16 cellular contexts compared by ENCODE assay signal in the genomic region with DNA sequence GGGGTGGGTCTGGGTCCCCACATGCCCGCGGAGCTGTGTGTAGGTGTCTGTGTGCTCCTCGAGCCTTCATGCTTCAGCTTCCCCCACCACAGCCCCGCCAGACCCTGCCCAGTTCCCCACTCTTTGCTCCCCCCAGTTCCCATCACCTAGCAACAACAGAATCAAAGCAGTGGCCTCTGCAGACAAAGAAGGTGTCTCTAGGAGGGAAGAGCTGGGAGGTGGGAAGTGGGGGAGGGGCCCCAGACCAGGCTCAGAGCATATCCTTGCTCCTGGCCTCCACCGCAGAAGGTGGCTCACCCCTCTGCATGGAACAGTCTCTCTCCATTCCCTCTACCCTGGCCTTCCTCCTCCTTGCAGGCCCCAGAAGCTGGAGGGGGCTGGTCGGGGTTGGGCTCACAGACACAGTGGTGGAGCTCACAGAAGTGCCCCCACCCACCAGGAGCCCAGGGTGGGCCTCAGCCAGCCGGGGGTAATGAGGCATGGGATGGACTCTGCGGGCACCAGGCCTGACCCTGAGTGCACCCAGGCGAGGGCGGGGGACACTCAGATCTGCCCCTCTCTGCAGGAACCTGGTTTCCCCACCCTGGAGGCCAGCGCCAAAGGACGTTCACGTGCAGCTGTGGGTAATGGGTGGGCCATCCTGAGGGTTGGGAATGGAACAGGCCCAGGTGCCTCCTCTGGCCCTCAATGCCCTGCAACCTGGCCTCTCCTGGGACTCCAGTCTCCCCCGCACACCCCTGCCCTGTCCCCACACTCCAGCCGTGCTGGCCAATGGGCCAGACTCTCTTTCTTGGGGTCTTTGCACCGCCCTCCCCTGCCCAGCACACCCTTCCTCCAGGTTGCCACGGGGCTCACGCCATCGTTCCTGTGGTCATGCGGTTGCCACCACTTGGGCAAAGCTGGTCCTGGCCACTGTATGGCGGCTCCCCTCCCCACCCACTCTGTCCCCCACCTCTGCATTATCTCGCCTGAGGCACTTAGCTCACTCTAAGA. TPM values are rescaled to one million over a fixed set of nuclear protein-coding genes. Genes with fewer than 3 reads are reported as not detected.
A peak's percentile ranks its signal among the peaks of the same experiment; 100 is the strongest.
DNase-seq lines count a peak whose midpoint lies in the region; ATAC-seq and TF ChIP-seq lines count a peak whose summit lies in the region.
"Had no signal": no experiment of that assay in that cellular context is flagged by ENCODE, and none has a peak within 500 bp of the region (broad histone marks: within the 10 kb centered on the region; RNA-seq: fewer than 3 reads in every experiment).

No MANE protein-coding gene starts in this region.

- H3K9me3 ChIP-seq in H9 (ENCODE audit: control insufficient read depth, low read depth, low read length), result no peaks in the 10 kb centered on the region
- H3K9me3 ChIP-seq in NT2/D1 (ENCODE audit: insufficient read depth, low read length), result no peaks in the 10 kb centered on the region
- no peaks in the 10 kb centered on the region for H3K9me3 ChIP-seq in SK-N-SH
- no peaks in the 10 kb centered on the region for H3K9me3 ChIP-seq in ascending aorta
- H3K9me3 ChIP-seq: esophagus squamous epithelium had no signal

- H3K56ac ChIP-seq in H9 (ENCODE audit: insufficient read length, low read depth, low read length), result no peak overlapping the region

- no peak overlapping the region for H2BK120ac ChIP-seq in H9 (ENCODE audit: low read depth, low read length, poor library complexity, severe bottlenecking)

- H3K4me3 Mint-ChIP-seq in H9 (no peak overlapping the region), naive B cell (peak overlapping the region in 2 of 8 donors; percentile 44 to 61)
- H3K4me3 Mint-ChIP-seq: dendritic cell treated with granulocyte-macrophage colony-stimulating factor and Interleukin-4, amounts not matched to agents 40 ng/mL and 50 ng/mL, for 4 days had no signal

- no peak overlapping the region for H4K5ac ChIP-seq in H9 (ENCODE audit: insufficient read length, low read depth, low read length)

- H3K36me3 ChIP-seq in NT2/D1 (ENCODE audit: insufficient read depth, insufficient read length, low read length), result no peaks in the 10 kb centered on the region
- no peaks in the 10 kb centered on the region for H3K36me3 ChIP-seq in SK-N-SH (replicated peaks in 1 of 2; ENCODE audit: control insufficient read depth in 1 of 2, insufficient read depth in 2 of 2, low read length in 1 of 2)
- H3K36me3 ChIP-seq in ascending aorta, result no peaks in the 10 kb centered on the region
- H3K36me3 ChIP-seq: esophagus squamous epithelium had no signal

- no peak overlapping the region for H3K9ac ChIP-seq in H9 (ENCODE audit: extremely low read depth, insufficient read length, low read length)
- peak overlapping the region; percentile 8 for H3K9ac ChIP-seq in NT2/D1 (ENCODE audit: insufficient read length, low read depth)
- no peak overlapping the region for H3K9ac ChIP-seq in SK-N-SH

- TF ChIP-seq CTCF in H9 (conservative IDR thresholded peaks at IDR 0.05) (no peak), SK-N-SH (IDR thresholded peaks at IDR 0.05) (no peak), ascending aorta (IDR thresholded peaks at IDR 0.05) (no peak)

- no peak overlapping the region for H2BK12ac ChIP-seq in H9 (ENCODE audit: insufficient read length, low read depth, low read length)

- no peak overlapping the region for H2BK20ac ChIP-seq in H9 (ENCODE audit: low read depth, low read length, poor library complexity, severe bottlenecking)

- peak in 1 of 2 donors; percentile 30 for ATAC-seq in naive B cell (ENCODE audit: low read depth in 2 of 2)

- H3K4me1 Mint-ChIP-seq in H9 (peaks cover 11 to 22% of the 10 kb centered on the region in 2 experiments), naive B cell (peaks cover 7 to 18% (median 9%) of the 10 kb centered on the region in 3 donors)

- in situ Hi-C loops in KBM-7 (cut with MboI; ENCODE audit: low pct_unique_long_range_greater_than_20kb, low sequenced_read_pairs), result no loop called here

- H3K18ac ChIP-seq in H9 (ENCODE audit: insufficient read length, low read depth, low read length), result peak overlapping the region; percentile 27

- H2AFZ ChIP-seq in H9 (ENCODE audit: low read length) (no peak overlapping the region), SK-N-SH (ENCODE audit: low read depth) (no peak overlapping the region)

- H3K4me1 ChIP-seq in H9 (ENCODE audit: insufficient read depth, low read length), result no peaks in the 10 kb centered on the region; the same call in 1 of the 2 replicates
- H3K4me1 ChIP-seq in NT2/D1 (ENCODE audit: insufficient read depth, insufficient read length), result peaks cover 16% of the 10 kb centered on the region
- H3K4me1 ChIP-seq in SK-N-SH (ENCODE audit: control insufficient read depth in 1 of 2, insufficient read depth in 2 of 2, low read depth in 1 of 2, low read length in 1 of 2), result peaks cover 0 to 42% of the 10 kb centered on the region in 2 experiments; a peak in 1 of 4 replicates
- H3K4me1 ChIP-seq in ascending aorta, result no peaks in the 10 kb centered on the region

- no peak overlapping the region for H2BK15ac ChIP-seq in H9 (ENCODE audit: low read depth, low read length)

- peak; percentile 26 for DNase-seq in DMS153 treated with DMSO at 0.1 percent for 48 hours (lab: John Stamatoyannopoulos, UW; ENCODE audit: unreplicated experiment)
- DNase-seq in H9, result no peak
- DNase-seq in NT2/D1 (ENCODE audit: low read depth, low spot score), result peak; percentile 77
- DNase-seq in naive B cell, result no peak
- DNase-seq in SK-N-SH, result no peak
- no peak for DNase-seq in KBM-7
- DNase-seq in cerebellar nuclear complex (lab: John Stamatoyannopoulos, UW), result no peak
- no peak for DNase-seq in ascending aorta (ENCODE audit: low spot score in 2 of 2)
- DNase-seq: activated naive CD4-positive, alpha-beta T cell treated with Interleukin-2 at 50 U/mL for 16 hours; esophagus squamous epithelium; Kasumi-1; left colon; stimulated activated CD4-positive, alpha-beta T cell treated with anti-CD3 and anti-CD28 coated beads, Interleukin-15, amount 100 ng/mL, for 24 hours; substantia nigra; T-helper 1 cell had no signal

- POLR2A ChIA-PET in SK-N-SH (lab: Yijun Ruan, JAX), result interaction anchor here (0.6 kb wide), 1 partner anchor 556 kb away, joined by 3 read pairs; no protein-coding TSS in a partner anchor

- no peaks in the 10 kb centered on the region for H3F3A ChIP-seq in SK-N-SH (replicated peaks; ENCODE audit: insufficient read depth)

- no peaks in the 10 kb centered on the region for H3K27me3 ChIP-seq in H9 (ENCODE audit: insufficient read depth, low read length)
- no peaks in the 10 kb centered on the region for H3K27me3 ChIP-seq in NT2/D1 (ENCODE audit: insufficient read depth, insufficient read length)
- no peaks in the 10 kb centered on the region for H3K27me3 ChIP-seq in SK-N-SH (ENCODE audit: insufficient read depth)
- no peaks in the 10 kb centered on the region for H3K27me3 ChIP-seq in ascending aorta

- WGBS in H9 (ENCODE audit: extremely low coverage, insufficient read length, low lambda C conversion rate), result no CpG with 5 or more reads among the region's 22 CpGs
- WGBS in SK-N-SH (ENCODE audit: low lambda C conversion rate), result 69% methylated on average over 11 of the region's 22 CpGs

- H2BK5ac ChIP-seq in H9 (ENCODE audit: insufficient read length, low read length), result no peak overlapping the region

- H3K4me2 ChIP-seq in H9 (ENCODE audit: insufficient read depth, insufficient read length, low read length) (no peak overlapping the region), SK-N-SH (no peak overlapping the region)

- intact Hi-C loops in ascending aorta (cut with DNase I), result no loop called here

- H3K27ac Mint-ChIP-seq in H9 (peak overlapping the region in 2 of 3 experiments; percentile 16; a peak in 1 of 7 replicates), naive B cell (peak overlapping the region in 4 of 6 donors; percentile 33 to 93 (median 60))
- H3K27ac Mint-ChIP-seq: dendritic cell treated with granulocyte-macrophage colony-stimulating factor and Interleukin-4, amounts not matched to agents 40 ng/mL and 50 ng/mL, for 4 days had no signal

- H3K14ac ChIP-seq in H9 (ENCODE audit: insufficient read depth, low read length), result 0 out of 2 replicates have a peak overlapping the region, but pooled peaks have one; percentile 21

- no peaks in the 10 kb centered on the region for H3K79me1 ChIP-seq in H9 (ENCODE audit: insufficient read depth, low read depth, low read length, poor library complexity, severe bottlenecking)

- H3K4ac ChIP-seq in H9 (ENCODE audit: low read depth, low read length), result no peak overlapping the region

- H3K27ac ChIP-seq in H9 (ENCODE audit: insufficient read length, low read depth, low read length), result no peak overlapping the region
- no peak overlapping the region for H3K27ac ChIP-seq in SK-N-SH (ENCODE audit: low read depth in 2 of 2, low read length in 1 of 2)
- H3K27ac ChIP-seq in ascending aorta, result no peak overlapping the region
- H3K27ac ChIP-seq: esophagus squamous epithelium had no signal

- H2AK5ac ChIP-seq in H9 (ENCODE audit: insufficient read length, low read length), result no peak overlapping the region

- TF ChIP-seq EP300 in SK-N-SH (IDR thresholded peaks at IDR 0.05; ENCODE audit: borderline replicate concordance in 1 of 2, low read depth in 1 of 2, low read length in 1 of 2), result no peak

- H4K91ac ChIP-seq in H9 (ENCODE audit: insufficient read length, low read depth, low read length), result no peak overlapping the region

- no peaks in the 10 kb centered on the region for H3K23me2 ChIP-seq in H9 (ENCODE audit: insufficient read length, low read depth, low read length, poor library complexity, severe bottlenecking)

- no peaks in the 10 kb centered on the region for H3K9me2 ChIP-seq in SK-N-SH

- H4K20me1 ChIP-seq in H9 (ENCODE audit: control insufficient read depth, insufficient read depth, insufficient read length) (no peaks in the 10 kb centered on the region), SK-N-SH (ENCODE audit: insufficient read depth) (no peaks in the 10 kb centered on the region)

- H3K79me2 ChIP-seq in H9 (ENCODE audit: insufficient read depth, low read length) (no peaks in the 10 kb centered on the region), SK-N-SH (ENCODE audit: insufficient read depth) (no peaks in the 10 kb centered on the region)

- no peak overlapping the region for H4K8ac ChIP-seq in H9 (replicated peaks; ENCODE audit: insufficient read length, low read depth, low read length)

- H3K9me3 Mint-ChIP-seq in H9 (no peaks in the 10 kb centered on the region), naive B cell (no peaks in the 10 kb centered on the region)
- H3K9me3 Mint-ChIP-seq: dendritic cell treated with granulocyte-macrophage colony-stimulating factor and Interleukin-4, amounts not matched to agents 40 ng/mL and 50 ng/mL, for 4 days had no signal

- H3K36me3 Mint-ChIP-seq in H9 (ENCODE audit: insufficient read depth in 1 of 3, low read depth in 3 of 3) (no peaks in the 10 kb centered on the region), naive B cell (no peaks in the 10 kb centered on the region)

- no peak overlapping the region for H3K23ac ChIP-seq in H9 (ENCODE audit: insufficient read length, low read depth, low read length)

- H3T11ph ChIP-seq in H9 (ENCODE audit: low read length), result no peak overlapping the region

- H3K4me3 ChIP-seq in NT2/D1 (ENCODE audit: insufficient read length, low read depth) (no peak overlapping the region), SK-N-SH (ENCODE audit: low read depth in 2 of 2, low read length in 1 of 2) (no peak overlapping the region), ascending aorta (no peak overlapping the region)
- H3K4me3 ChIP-seq: esophagus squamous epithelium had no signal

- CTCF ChIA-PET in SK-N-SH (lab: Yijun Ruan, JAX), result interaction anchor here (1.2 to 1.6 kb wide), 4 partner anchors 11 to 1014 kb away, joined by 4 to 10 read pairs (median 5); a partner anchor contains a TSS

- H3K27me3 Mint-ChIP-seq in H9 (ENCODE audit: low read depth), result peaks cover 6% of the 10 kb centered on the region
- peaks cover 5 to 24% (median 11%) of the 10 kb centered on the region in 3 donors for H3K27me3 Mint-ChIP-seq in naive B cell

- TF ChIP-seq RAD21 in SK-N-SH (IDR thresholded peaks at IDR 0.05; ENCODE audit: low read length), result no peak

RNA-seq across cellular contexts. Expression of a gene that starts 53.4 kb away (rescaled TPM):
- total RNA-seq in H9 (2021) (19.3 and 20.0 TPM in 2 replicates), ascending aorta (87.1 TPM)
- polyA plus RNA-seq in naive B cell (ENCODE audit: low read depth in 6 of 6) (10 to 100 TPM; 11.0 to 37.0 (median 18.2) TPM), SK-N-SH (2012; rRNA removed) (26.3 and 31.6 TPM in 2 replicates)
- polyA plus RNA-seq in SK-N-SH (2012; cell fraction: cytosol; rRNA removed), result 11.8 and 18.8 TPM in 2 replicates
- polyA plus RNA-seq in SK-N-SH (2012; cell fraction: nucleus; rRNA removed), result 41.2 and 42.1 TPM in 2 replicates

Comparison
In these comparisons a context has a peak if more than half of its experiments do, and no peak if none do; other contexts are left out.
1. DNase-seq: peak in DMS153 treated with DMSO at 0.1 percent for 48 hours (single experiment) and NT2/D1 (single experiment); none in H9 (single experiment), naive B cell (single experiment), SK-N-SH (single experiment), KBM-7 (single experiment), cerebellar nuclear complex (0 of 2) and ascending aorta (0 of 2).